9 cellular contexts compared by ENCODE assay signal in the genomic region with DNA sequence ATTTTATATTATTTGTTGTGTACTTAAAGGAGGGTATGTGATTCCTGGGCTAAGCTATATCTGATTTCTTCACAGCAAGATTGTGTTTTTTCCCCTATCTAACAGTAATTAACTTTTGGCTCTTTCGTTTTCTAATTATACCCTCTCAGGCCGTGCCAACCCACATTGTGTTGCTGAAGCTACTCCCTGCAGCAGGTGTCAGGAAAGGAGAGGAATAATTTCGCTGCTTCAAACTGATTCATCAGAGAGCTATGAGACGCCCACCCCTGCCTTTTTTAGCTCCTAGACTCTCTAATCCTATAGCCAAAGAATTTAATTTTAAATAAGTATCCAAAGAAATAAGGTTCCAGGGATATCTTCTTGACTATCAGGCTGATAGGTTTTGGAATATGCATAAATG.
"Had no signal": no experiment of that assay in that cellular context is flagged by ENCODE, and none has a peak within 500 bp of the region (broad histone marks: within the 10 kb centered on the region; RNA-seq: fewer than 3 reads in every experiment).

No MANE protein-coding gene starts in this region.

- DNase-seq: activated CD4-positive, alpha-beta T cell treated with anti-CD3 and anti-CD28 coated beads, Interleukin-2, amount 10 ng/mL, durations not matched to agents 7 days and 5 days; activated CD4-positive, CD25-positive, alpha-beta regulatory T cell; activated T-cell treated with anti-CD3 and anti-CD28 coated beads for 4 hours; body of pancreas; effector memory CD8-positive, alpha-beta T cell; pancreas; retina; trophoblast cell had no signal

- H3K27ac ChIP-seq: body of pancreas, pancreas had no signal

- ATAC-seq: body of pancreas; effector memory CD8-positive, alpha-beta T cell; pancreas; stimulated activated memory B cell treated with anti-CD40 and anti-IgM and Interleukin-4, amounts not matched to agents 10 μg/mL and 1 μg/mL and 100 μg/mL, for 72 hours had no signal
